11 cellular contexts compared by ENCODE assay signal in genomic region chr14:68813318-68813838, GRCh38. TPM values are rescaled to one million over a fixed set of nuclear protein-coding genes. Genes with fewer than 3 reads are reported as not detected.
DNase-seq lines count a peak whose midpoint lies in the region; ATAC-seq, FAIRE-seq and TF ChIP-seq lines count a peak whose summit lies in the region.
"Had no signal": no experiment of that assay in that cellular context is flagged by ENCODE, and none has a peak within 500 bp of the region (broad histone marks: within the 10 kb centered on the region; RNA-seq: fewer than 3 reads in every experiment).

No MANE protein-coding gene starts in this region.

- no peaks in the 10 kb centered on the region for H3K27me3 Mint-ChIP-seq in activated T-cell treated with anti-CD3 and anti-CD28 coated beads, Interleukin-2, amount 50 U/mL, for 72 hours (ENCODE audit: low read depth)
- H3K27me3 Mint-ChIP-seq in activated T-helper 17 cell treated with anti-CD3 and anti-CD28 coated beads, Interleukin-2, amount 50 U/mL, for 72 hours = no peaks in the 10 kb centered on the region

- TF ChIP-seq CTCF in D721Med (IDR thresholded peaks at IDR 0.05; ENCODE audit: insufficient read depth, missing control alignments) = no peak

- H3K27ac ChIP-seq in muscle layer of colon (ENCODE audit: low read depth, low read length) (peak overlapping the region; percentile 100), thymus (ENCODE audit: low read depth) (peak overlapping the region; percentile 44)
- H3K27ac ChIP-seq: cardiac muscle cell had no signal

- H3K9me3 ChIP-seq in muscle layer of colon (ENCODE audit: low read length) (no peaks in the 10 kb centered on the region), thymus (ENCODE audit: control insufficient read depth) (no peaks in the 10 kb centered on the region)

- H3K27ac Mint-ChIP-seq in activated T-cell treated with anti-CD3 and anti-CD28 coated beads, Interleukin-2, amount 50 U/mL, for 72 hours = peak overlapping the region; percentile 93
- H3K27ac Mint-ChIP-seq in activated T-helper 17 cell treated with anti-CD3 and anti-CD28 coated beads, Interleukin-2, amount 50 U/mL, for 72 hours = peak overlapping the region; percentile 94

- H3K4me3 Mint-ChIP-seq in activated T-cell treated with anti-CD3 and anti-CD28 coated beads, Interleukin-2, amount 50 U/mL, for 72 hours = peak overlapping the region; percentile 74 to 86
- peak overlapping the region; percentile 91 for H3K4me3 Mint-ChIP-seq in activated T-helper 17 cell treated with anti-CD3 and anti-CD28 coated beads, Interleukin-2, amount 50 U/mL, for 72 hours

- H3K4me3 ChIP-seq in muscle layer of colon (ENCODE audit: low read depth in 1 of 2, low read length in 2 of 2) = peak overlapping the region; percentile 0 to 49
- no peak overlapping the region for H3K4me3 ChIP-seq in thymus (ENCODE audit: low read length)

- no peaks in the 10 kb centered on the region for H3K36me3 Mint-ChIP-seq in activated T-cell treated with anti-CD3 and anti-CD28 coated beads, Interleukin-2, amount 50 U/mL, for 72 hours (ENCODE audit: insufficient read depth in 2 of 2)
- H3K36me3 Mint-ChIP-seq in activated T-helper 17 cell treated with anti-CD3 and anti-CD28 coated beads, Interleukin-2, amount 50 U/mL, for 72 hours (ENCODE audit: low read depth) = no peaks in the 10 kb centered on the region

- WGBS in thymus = 70% methylated on average over 5 of the region's 5 CpGs

- no peak for DNase-seq in activated T-cell treated with anti-CD3 and anti-CD28 coated beads, Interleukin-2, amount 50 U/mL, for 72 hours
- DNase-seq in activated T-cell treated with anti-CD3 and anti-CD28 coated beads for 4 hours (no peak), left lobe of liver (ENCODE audit: low spot score) (no peak), D721Med (ENCODE audit: insufficient read length, low spot score) (no peak)
- DNase-seq in stimulated activated CD4-positive, alpha-beta T cell treated with anti-CD3 and anti-CD28 coated beads, Interleukin-15, amount 100 ng/mL, for 24 hours = no peak
- DNase-seq: MM.1S had no signal

- H3K4me1 ChIP-seq in muscle layer of colon (ENCODE audit: insufficient read depth, low read length) (peaks cover 74% of the 10 kb centered on the region), thymus (ENCODE audit: control insufficient read depth, insufficient read depth, low read length) (peaks cover 26% of the 10 kb centered on the region)

- no peaks in the 10 kb centered on the region for H3K9me3 Mint-ChIP-seq in activated T-cell treated with anti-CD3 and anti-CD28 coated beads, Interleukin-2, amount 50 U/mL, for 72 hours
- no peaks in the 10 kb centered on the region for H3K9me3 Mint-ChIP-seq in activated T-helper 17 cell treated with anti-CD3 and anti-CD28 coated beads, Interleukin-2, amount 50 U/mL, for 72 hours

- no peaks in the 10 kb centered on the region for H3K36me3 ChIP-seq in muscle layer of colon (ENCODE audit: insufficient read depth, low read length)
- H3K36me3 ChIP-seq in thymus (ENCODE audit: control insufficient read depth, insufficient read depth) = no peaks in the 10 kb centered on the region
- H3K36me3 ChIP-seq: cardiac muscle cell had no signal

- H3K27me3 ChIP-seq in muscle layer of colon (ENCODE audit: control insufficient read depth in 1 of 2, insufficient read depth in 2 of 2, low read length in 2 of 2) (no peaks in the 10 kb centered on the region), thymus (ENCODE audit: control insufficient read depth, insufficient read depth) (no peaks in the 10 kb centered on the region)
- H3K27me3 ChIP-seq: cardiac muscle cell had no signal

- ATAC-seq in activated T-cell treated with anti-CD3 and anti-CD28 coated beads, Interleukin-2, amount 50 U/mL, for 72 hours (replicated peaks in 1 of 2) = no peak
- no peak for ATAC-seq in activated T-helper 17 cell treated with anti-CD3 and anti-CD28 coated beads, Interleukin-2, amount 50 U/mL, for 72 hours (replicated peaks)
- ATAC-seq in left lobe of liver = no peak
- ATAC-seq: activated CD4-positive, CD25-positive, alpha-beta regulatory T cell treated with anti-CD3 and anti-CD28 coated beads, Interleukin-2, amount 50 U/mL, for 24 hours had no signal

- FAIRE-seq in D721Med (lab: Jason Lieb, UNC) = no peak

- H3K4me1 Mint-ChIP-seq in activated T-cell treated with anti-CD3 and anti-CD28 coated beads, Interleukin-2, amount 50 U/mL, for 72 hours (ENCODE audit: low read depth) = peaks cover 65% of the 10 kb centered on the region
- peaks cover 24% of the 10 kb centered on the region for H3K4me1 Mint-ChIP-seq in activated T-helper 17 cell treated with anti-CD3 and anti-CD28 coated beads, Interleukin-2, amount 50 U/mL, for 72 hours

- no peak overlapping the region for H3K9ac ChIP-seq in muscle layer of colon (ENCODE audit: low read length)

RNA-seq across cellular contexts. Expression of gene ZFP36L1, which starts 20.5 kb away (rescaled TPM):
- total RNA-seq in activated T-cell treated with anti-CD3 and anti-CD28 coated beads, Interleukin-2, amount 50 U/mL, for 72 hours = 10 to 100 TPM; 95.0 TPM
- total RNA-seq in activated T-helper 17 cell treated with anti-CD3 and anti-CD28 coated beads, Interleukin-2, amount 50 U/mL, for 72 hours = 100 to 1,000 TPM in 1 of 2 donors, 10 to 100 TPM in 1; 57.7 to 146 TPM
- polyA plus RNA-seq in thymus = 109 TPM
- 236 TPM for total RNA-seq in left lobe of liver
